16 cellular contexts compared by ENCODE assay signal in genomic region chr7:126657137-126657536, GRCh38.
A peak's percentile ranks its signal among the peaks of the same experiment; 100 is the strongest.
DNase-seq lines count a peak whose midpoint lies in the region; ATAC-seq, FAIRE-seq and TF ChIP-seq lines count a peak whose summit lies in the region.
"Had no signal": no experiment of that assay in that cellular context is flagged by ENCODE, and none has a peak within 500 bp of the region (broad histone marks: within the 10 kb centered on the region; RNA-seq: fewer than 3 reads in every experiment).

No MANE protein-coding gene starts in this region.

- SMC1A ChIA-PET in GM12878 (lab: Charles Lee; ENCODE audit: uncharacterized antibody, unreplicated experiment), result interaction anchor here (0.7 to 6.1 kb wide), 31 partner anchors 9 to 1090 kb away, joined by 3 to 122 read pairs (median 4); no protein-coding TSS in a partner anchor

- H2AFZ ChIP-seq in Karpas-422 (ENCODE audit: low read length) (no peak overlapping the region), GM12878 (ENCODE audit: control insufficient read depth, low read depth, low read length) (peak overlapping the region; percentile 57)

- RAD21 ChIA-PET in GM12878 (lab: Charles Lee; ENCODE audit: unreplicated experiment), result interaction anchor here (0.8 to 6.3 kb wide), 16 partner anchors 16 to 691 kb away, joined by 3 to 189 read pairs (median 6); no protein-coding TSS in a partner anchor

- H3K4me2 ChIP-seq in Karpas-422 (ENCODE audit: low read depth, low read length, poor library complexity, severe bottlenecking), result no peak overlapping the region
- H3K4me2 ChIP-seq in GM12878 (ENCODE audit: control insufficient read depth, insufficient read depth), result no peak overlapping the region

- 19% methylated on average over 3 of the region's 3 CpGs for WGBS in GM12878 (ENCODE audit: insufficient coverage, insufficient replicate concordance, low lambda C conversion rate, missing lambda C conversion rate)

- POLR2A ChIA-PET in GM12878 (lab: Charles Lee), result interaction anchor here (0.7 to 3.5 kb wide), 8 partner anchors 38 to 206 kb away, joined by 3 to 21 read pairs (median 8); no protein-coding TSS in a partner anchor

- no peaks in the 10 kb centered on the region for H3K9me2 ChIP-seq in Karpas-422 (replicated peaks; ENCODE audit: insufficient read depth, low read length)

- TF ChIP-seq EP300 in GM12878 (IDR thresholded peaks at IDR 0.05; ENCODE audit: borderline replicate concordance in 1 of 2, control insufficient read depth in 1 of 2, low read depth in 2 of 2, low read length in 2 of 2), result no peak; a peak in 1 of 4 replicates

- H3K4me1 ChIP-seq in Karpas-422 (ENCODE audit: low read length), result no peaks in the 10 kb centered on the region
- peaks cover 21% of the 10 kb centered on the region for H3K4me1 ChIP-seq in GM12878 (ENCODE audit: control insufficient read depth, insufficient read depth, low read length)

- CTCF ChIA-PET in GM12878 (lab: Yijun Ruan, JAX), result interaction anchor here (0.6 to 3.0 kb wide), 9 partner anchors 37 to 147 kb away, joined by 3 to 7 read pairs (median 5); no protein-coding TSS in a partner anchor

- TF ChIP-seq RAD21 in GM12878 (IDR thresholded peaks at IDR 0.05; ENCODE audit: insufficient read depth, low read depth, low read length), result no peak

- H3K36me3 ChIP-seq in Karpas-422 (ENCODE audit: insufficient read depth, low read length) (no peaks in the 10 kb centered on the region), GM12878 (ENCODE audit: control insufficient read depth in 2 of 2, insufficient read depth in 2 of 2, low read length in 1 of 2) (no peaks in the 10 kb centered on the region)

- FAIRE-seq in GM12878 (lab: Jason Lieb, UNC), result no peak
- FAIRE-seq: A204.1, D721Med had no signal

- peak; percentile 11 for DNase-seq in Karpas-422
- DNase-seq in GM12878 (ENCODE audit: low read depth, low spot score), result peak; percentile 20
- no peak for DNase-seq in NCI-H2196 treated with DMSO at 0.1 percent for 48 hours (lab: John Stamatoyannopoulos, UW; ENCODE audit: unreplicated experiment)
- no peak for DNase-seq in NK-92 (lab: John Stamatoyannopoulos, UW; ENCODE audit: unreplicated experiment)
- DNase-seq: CD8-positive, alpha-beta T cell; COR-L47; DMS79 treated with DMSO at 0.1 percent for 48 hours; GDM1; GOT3; H9; Kasumi-1 had no signal

- TF ChIP-seq CTCF in GM12878 (IDR thresholded peaks at IDR 0.05 in 2 of 3, conservative IDR thresholded peaks at IDR 0.05 in 1 of 3; ENCODE audit: control insufficient read depth in 2 of 3, extremely low read depth in 1 of 3, insufficient read depth in 1 of 3, low read depth in 3 of 3, low read length in 3 of 3), result no peak

- intact Hi-C loops in GM12878 (cut with micrococcal nuclease; ENCODE audit: unreplicated experiment), result loop anchor here (1.0 to 5.0 kb wide), 3 partner anchors 39 to 145 kb away; no protein-coding TSS in a partner anchor

- ATAC-seq in GM18511 (IDR thresholded peaks at IDR 0.05; ENCODE audit: unreplicated experiment) (peak; percentile 10), GM21381 (IDR thresholded peaks at IDR 0.05; ENCODE audit: unreplicated experiment) (peak; percentile 6), GM12878 (peak; percentile 26), HG03159 (IDR thresholded peaks at IDR 0.05; ENCODE audit: unreplicated experiment) (no peak)
- ATAC-seq: CD8-positive, alpha-beta T cell had no signal

- TSS peak; percentile 78 for BruUV-seq in GM12878 (replicated peaks; lab: Mats Ljungman, UMichigan)

- in situ Hi-C loops in GM12878 (cut with MboI), result no loop called here

- H3K4me3 ChIP-seq in Karpas-422 (ENCODE audit: low read length) (no peak overlapping the region), GM12878 (no peak overlapping the region)

- H3K9me3 ChIP-seq in Karpas-422 (ENCODE audit: low read length), result no peaks in the 10 kb centered on the region
- H3K9me3 ChIP-seq in GM12878 (replicated peaks; ENCODE audit: control insufficient read depth, insufficient read depth, low read length), result peaks cover 14% of the 10 kb centered on the region

- H3K9ac ChIP-seq in Karpas-422 (ENCODE audit: low read length) (no peak overlapping the region), GM12878 (ENCODE audit: control insufficient read depth, insufficient read depth, low read length) (no peak overlapping the region)

- no peak overlapping the region for H3K27ac ChIP-seq in Karpas-422 (ENCODE audit: low read length)
- peak overlapping the region; percentile 93 for H3K27ac ChIP-seq in GM12878 (ENCODE audit: control insufficient read depth, insufficient read depth)

- TF ChIP-seq POLR2A in GM12878 (IDR thresholded peaks at IDR 0.05; ENCODE audit: low read depth, low read length), result no peak

- no peaks in the 10 kb centered on the region for H4K20me1 ChIP-seq in Karpas-422 (ENCODE audit: insufficient read depth, low read depth, low read length)
- no peaks in the 10 kb centered on the region for H4K20me1 ChIP-seq in GM12878 (ENCODE audit: control insufficient read depth, insufficient read depth)

- H3K79me2 ChIP-seq in Karpas-422 (ENCODE audit: low read length), result no peaks in the 10 kb centered on the region
- no peaks in the 10 kb centered on the region for H3K79me2 ChIP-seq in GM12878 (ENCODE audit: control insufficient read depth, insufficient read depth, low read length)

- no peaks in the 10 kb centered on the region for H3K27me3 ChIP-seq in Karpas-422 (ENCODE audit: low read length)
- H3K27me3 ChIP-seq in GM12878 (replicated peaks in 1 of 2; ENCODE audit: control insufficient read depth in 2 of 2, insufficient read depth in 2 of 2, low read length in 1 of 2), result no peaks in the 10 kb centered on the region

TF ChIP-seq in GM12878, 131 proteins besides CTCF, POLR2A, EP300 and RAD21 (continues in another document):
- TF ChIP-seq IRF4 (IDR thresholded peaks at IDR 0.05; ENCODE audit: low read depth, low read length) (no peak), ASH2L (IDR thresholded peaks at IDR 0.05; ENCODE audit: borderline replicate concordance, low read depth) (no peak), SMARCA5 (IDR thresholded peaks at IDR 0.05) (0 out of 2 replicates have a peak, but pooled peaks have one; percentile 5), GABPA (IDR thresholded peaks at IDR 0.05; ENCODE audit: low read depth) (no peak), BACH1 (IDR thresholded peaks at IDR 0.05; ENCODE audit: borderline replicate concordance) (no peak), FOXM1 (IDR thresholded peaks at IDR 0.05; ENCODE audit: low read depth, low read length) (no peak), EGR1 (IDR thresholded peaks at IDR 0.05; ENCODE audit: borderline replicate concordance in 1 of 2, low read depth in 2 of 2, low read length in 2 of 2) (no peak), RUNX3 (IDR thresholded peaks at IDR 0.05; ENCODE audit: low read length) (peak; percentile 75), TARDBP (IDR thresholded peaks at IDR 0.05; ENCODE audit: borderline replicate concordance) (no peak), NBN (IDR thresholded peaks at IDR 0.05) (no peak), MLLT1 (IDR thresholded peaks at IDR 0.05) (peak; percentile 90), ZNF24 (IDR thresholded peaks at IDR 0.05) (no peak), NFIC (IDR thresholded peaks at IDR 0.05; ENCODE audit: low read depth, low read length) (no peak), SMAD1 (IDR thresholded peaks at IDR 0.05; ENCODE audit: low read depth, partially characterized antibody) (no peak), CREM (IDR thresholded peaks at IDR 0.05; ENCODE audit: low read depth) (no peak), YBX1 (IDR thresholded peaks at IDR 0.05) (no peak), FOXK2 (IDR thresholded peaks at IDR 0.05) (no peak), PBX3 (IDR thresholded peaks at IDR 0.05; ENCODE audit: insufficient replicate concordance, low read depth, low read length) (no peak), SRF (IDR thresholded peaks at IDR 0.05; ENCODE audit: low read depth in 2 of 2, low read length in 2 of 2) (no peak)

Comparison
In these comparisons a context has a peak if more than half of its experiments do, and no peak if none do; other contexts are left out.
1. DNase-seq: peak in Karpas-422 (single experiment) and GM12878 (single experiment); none in NCI-H2196 treated with DMSO at 0.1 percent for 48 hours (single experiment) and NK-92 (single experiment).